8 cellular contexts compared by ENCODE assay signal in genomic region chr3:52428151-52429005, GRCh38. TPM values are rescaled to one million over a fixed set of nuclear protein-coding genes. Genes with fewer than 3 reads are reported as not detected.
DNase-seq lines count a peak whose midpoint lies in the region; ATAC-seq and TF ChIP-seq lines count a peak whose summit lies in the region.

No MANE protein-coding gene starts in this region.

- intact Hi-C loops in CD4-positive, alpha-beta memory T cell (cut with micrococcal nuclease) = loop anchor here (1.0 kb wide), 1 partner anchor 19 kb away; no protein-coding TSS in a partner anchor

- no peaks in the 10 kb centered on the region for H3K36me3 Mint-ChIP-seq in CD4-positive, alpha-beta memory T cell

- no peak for ATAC-seq in GM21367 (IDR thresholded peaks at IDR 0.05; ENCODE audit: unreplicated experiment)

- TF ChIP-seq CTCF in GM20000 (IDR thresholded peaks at IDR 0.05; ENCODE audit: extremely low read depth, missing control alignments) = peak; percentile 69
- peak; percentile 85 for TF ChIP-seq CTCF in astrocyte of the cerebellum (IDR thresholded peaks at IDR 0.05; ENCODE audit: low read depth, low read length, missing control alignments)

- peaks cover 13% of the 10 kb centered on the region for H3K4me1 ChIP-seq in CD4-positive, alpha-beta memory T cell (ENCODE audit: insufficient read depth, low read length)

- CTCF ChIA-PET in CD4-positive, alpha-beta memory T cell (lab: Charles Lee; ENCODE audit: partially characterized antibody) = interaction anchor here (0.8 to 4.5 kb wide), 8 partner anchors 11 to 393 kb away, joined by 3 to 82 read pairs (median 4); partner anchors contain the start of genes NISCH and SEMA3G

- peaks cover 4 to 14% (median 5%) of the 10 kb centered on the region in 4 donors for H3K4me1 Mint-ChIP-seq in CD4-positive, alpha-beta memory T cell

- H3K27me3 ChIP-seq in CD4-positive, alpha-beta memory T cell (ENCODE audit: insufficient read depth, low read length) = no peaks in the 10 kb centered on the region

- no peaks in the 10 kb centered on the region for H3K9me3 Mint-ChIP-seq in CD4-positive, alpha-beta memory T cell

- POLR2A ChIA-PET in CD4-positive, alpha-beta memory T cell (lab: Charles Lee; ENCODE audit: partially characterized antibody) = interaction anchor here (0.5 kb wide), 1 partner anchor 18 kb away, joined by 3 read pairs; no protein-coding TSS in a partner anchor

- H3K27ac ChIP-seq in CD4-positive, alpha-beta memory T cell (ENCODE audit: low read depth, low read length) = no peak overlapping the region

- H3K4me3 Mint-ChIP-seq in CD4-positive, alpha-beta memory T cell = no peak overlapping the region

- no peak overlapping the region for H3K4me3 ChIP-seq in CD4-positive, alpha-beta memory T cell (ENCODE audit: low read length in 2 of 2)
- no peak overlapping the region for H3K4me3 ChIP-seq in astrocyte of the cerebellum (ENCODE audit: low read depth, low read length)

- no peaks in the 10 kb centered on the region for H3K27me3 Mint-ChIP-seq in CD4-positive, alpha-beta memory T cell

- peak overlapping the region in 1 of 7 donors; percentile 54 for H3K27ac Mint-ChIP-seq in CD4-positive, alpha-beta memory T cell

- in situ Hi-C loops in astrocyte of the cerebellum (cut with HindIII; ENCODE audit: low sequenced_read_pairs) = no loop called here

- peak; percentile 25 to 39 (median 36) for DNase-seq in CD4-positive, alpha-beta memory T cell
- peak; percentile 57 for DNase-seq in GM20000 (ENCODE audit: low spot score)
- DNase-seq in NOMO-1 treated with DMSO at 0.1 percent for 48 hours (lab: John Stamatoyannopoulos, UW; ENCODE audit: unreplicated experiment) = peak; percentile 35
- DNase-seq in astrocyte of the cerebellum (ENCODE audit: low read depth) = peak; percentile 65
- peak; percentile 63 for DNase-seq in hepatic stellate cell (ENCODE audit: low spot score)
- peak; percentile 69 for DNase-seq in retina
- DNase-seq in GOT3 (lab: John Stamatoyannopoulos, UW) = no peak

- no peaks in the 10 kb centered on the region for H3K36me3 ChIP-seq in CD4-positive, alpha-beta memory T cell (ENCODE audit: insufficient read depth, low read length)

- no peaks in the 10 kb centered on the region for H3K9me3 ChIP-seq in CD4-positive, alpha-beta memory T cell (ENCODE audit: control insufficient read depth in 1 of 2, low read length in 2 of 2)

RNA-seq across cellular contexts. Expression of gene SEMA3G, which starts 16.5 kb away (rescaled TPM):
- total RNA-seq in CD4-positive, alpha-beta memory T cell = under 1 TPM; 0.17 to 0.22 TPM
- under 1 TPM in 1 of 2 donors, not detected in 1; 0.29 TPM for polyA plus RNA-seq in CD4-positive, alpha-beta memory T cell

RNA-seq across cellular contexts. Expression of gene PHF7, which starts 17.9 kb away (rescaled TPM):
- 10 to 100 TPM; 13.3 to 15.1 TPM for total RNA-seq in CD4-positive, alpha-beta memory T cell
- 10 to 100 TPM in 1 of 2 donors, 1 to 10 TPM in 1; 4.6 to 10.2 TPM for polyA plus RNA-seq in CD4-positive, alpha-beta memory T cell

RNA-seq across cellular contexts. Expression of gene BAP1, which starts 18.6 kb away (rescaled TPM):
- total RNA-seq in CD4-positive, alpha-beta memory T cell = 10 to 100 TPM; 77.2 to 88.8 TPM
- polyA plus RNA-seq in CD4-positive, alpha-beta memory T cell = 10 to 100 TPM; 10.0 to 26.9 TPM

RNA-seq across cellular contexts. Expression of gene TNNC1, which starts 25.5 kb away (rescaled TPM):
- total RNA-seq in CD4-positive, alpha-beta memory T cell = 1 to 10 TPM; 5.3 to 7.1 TPM
- under 1 TPM in 1 of 2 donors, not detected in 1; 0.92 TPM for polyA plus RNA-seq in CD4-positive, alpha-beta memory T cell

RNA-seq across cellular contexts. Expression of gene NISCH, which starts 27.0 kb away (rescaled TPM):
- total RNA-seq in CD4-positive, alpha-beta memory T cell = 100 to 1,000 TPM; 189 to 205 TPM
- polyA plus RNA-seq in CD4-positive, alpha-beta memory T cell = 10 to 100 TPM; 10.2 to 25.8 TPM
